Comparison of ENCODE assay signal across 15 cellular contexts in the genomic region with DNA sequence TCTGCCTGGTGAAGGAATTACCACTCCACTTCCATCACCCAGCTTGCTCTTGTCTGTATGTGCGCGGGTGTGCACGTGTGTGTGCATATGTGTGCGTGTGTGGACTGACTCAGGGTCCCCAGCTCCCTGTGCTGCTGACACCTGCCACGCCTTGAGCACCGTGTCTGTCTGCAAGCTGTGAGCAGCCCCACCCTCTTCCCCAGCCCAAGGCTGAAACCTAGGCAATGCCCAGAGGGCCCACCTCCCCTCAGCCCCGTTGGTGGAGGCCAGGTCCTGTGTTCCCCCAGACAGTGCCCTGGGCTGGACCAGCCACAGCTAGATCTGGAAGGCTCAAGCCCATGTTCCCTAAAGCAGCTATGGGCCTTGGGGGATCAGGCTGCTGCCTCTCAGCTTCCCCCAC. TPM values are rescaled to one million over a fixed set of nuclear protein-coding genes. Genes with fewer than 3 reads are reported as not detected.
DNase-seq lines count a peak whose midpoint lies in the region; ATAC-seq and TF ChIP-seq lines count a peak whose summit lies in the region.
"Had no signal": no experiment of that assay in that cellular context is flagged by ENCODE, and none has a peak within 500 bp of the region (broad histone marks: within the 10 kb centered on the region; RNA-seq: fewer than 3 reads in every experiment).

No MANE protein-coding gene starts in this region.

- POLR2A ChIA-PET in WTC11 (lab: Charles Lee): no interaction called here

- peaks cover under 1% of the 10 kb centered on the region for H3K36me3 Mint-ChIP-seq in activated naive CD4-positive, alpha-beta T cell treated with anti-CD3 and anti-CD28 coated beads for 36 hours (ENCODE audit: low read depth)
- peaks cover under 1% of the 10 kb centered on the region for H3K36me3 Mint-ChIP-seq in WTC11
- no peaks in the 10 kb centered on the region for H3K36me3 Mint-ChIP-seq in immature natural killer cell

- in situ Hi-C loops in GM13976 (cut with MboI; ENCODE audit: low sequenced_read_pairs, unreplicated experiment): no loop called here

- no peak for TF ChIP-seq CTCF in WTC11 (IDR thresholded peaks at IDR 0.05)
- no peak for TF ChIP-seq CTCF in GM13976 (IDR thresholded peaks at IDR 0.05; ENCODE audit: borderline replicate concordance, control extremely low read depth, extremely low read depth, insufficient read depth, missing control alignments)

- peak overlapping the region; percentile 24 for H3K4me3 Mint-ChIP-seq in activated naive CD4-positive, alpha-beta T cell treated with anti-CD3 and anti-CD28 coated beads for 36 hours
- H3K4me3 Mint-ChIP-seq in WTC11 (peak overlapping the region; percentile 69; the same call in 1 of the 2 replicates), immature natural killer cell (peak overlapping the region in 4 of 5 donors; percentile 23 to 52 (median 38))
- H3K4me3 Mint-ChIP-seq in stimulated activated naive CD8-positive, alpha-beta T cell treated with anti-CD3 and anti-CD28 coated beads, Interleukin-15, amount 100 ng/mL, for 72 hours: peak overlapping the region; percentile 83 to 94

- CTCF ChIA-PET in activated naive CD4-positive, alpha-beta T cell treated with anti-CD3 and anti-CD28 coated beads for 36 hours (lab: Charles Lee): interaction anchor here (2.7 kb wide), 1 partner anchor 9 kb away, joined by 15 read pairs; no protein-coding TSS in a partner anchor
- CTCF ChIA-PET in WTC11 (lab: Charles Lee): interaction anchor here (2.2 to 3.1 kb wide), 2 partner anchors 9 to 69 kb away, joined by 14 to 16 read pairs; no protein-coding TSS in a partner anchor

- no peak overlapping the region for H3K27ac Mint-ChIP-seq in activated naive CD4-positive, alpha-beta T cell treated with anti-CD3 and anti-CD28 coated beads for 36 hours
- H3K27ac Mint-ChIP-seq in WTC11 (no peak overlapping the region), immature natural killer cell (no peak overlapping the region)
- no peak overlapping the region for H3K27ac Mint-ChIP-seq in stimulated activated naive CD8-positive, alpha-beta T cell treated with anti-CD3 and anti-CD28 coated beads, Interleukin-15, amount 100 ng/mL, for 72 hours

- H3K27me3 Mint-ChIP-seq in activated naive CD4-positive, alpha-beta T cell treated with anti-CD3 and anti-CD28 coated beads for 36 hours (ENCODE audit: low read depth): no peaks in the 10 kb centered on the region
- peaks cover 4% of the 10 kb centered on the region for H3K27me3 Mint-ChIP-seq in WTC11 (ENCODE audit: low read depth)
- peaks cover 0 to 12% (median 2%) of the 10 kb centered on the region in 3 donors for H3K27me3 Mint-ChIP-seq in immature natural killer cell (ENCODE audit: low read depth in 3 of 3)
- H3K27me3 Mint-ChIP-seq in stimulated activated naive CD8-positive, alpha-beta T cell treated with anti-CD3 and anti-CD28 coated beads, Interleukin-15, amount 100 ng/mL, for 72 hours: no peaks in the 10 kb centered on the region
- H3K27me3 Mint-ChIP-seq: stimulated activated memory B cell treated with anti-CD40 and anti-IgM and Interleukin-4, amounts not matched to agents 10 μg/mL and 1 μg/mL and 100 μg/mL, for 72 hours had no signal

- ATAC-seq in WTC11 (no peak), GM19467 (IDR thresholded peaks at IDR 0.05; ENCODE audit: unreplicated experiment) (no peak)
- no peak for ATAC-seq in stimulated activated naive CD8-positive, alpha-beta T cell treated with anti-CD3 and anti-CD28 coated beads, Interleukin-15, amount 100 ng/mL, for 72 hours
- no peak for ATAC-seq in activated CD4-positive, CD25-positive, alpha-beta regulatory T cell treated with anti-CD3 and anti-CD28 coated beads, Interleukin-2, amount 50 U/mL, for 24 hours
- ATAC-seq: left lung; stimulated activated memory B cell treated with anti-CD40 and anti-IgM and Interleukin-4, amounts not matched to agents 10 μg/mL and 1 μg/mL and 100 μg/mL, for 72 hours; upper lobe of right lung had no signal

- intact Hi-C loops in activated naive CD4-positive, alpha-beta T cell treated with anti-CD3 and anti-CD28 coated beads for 36 hours (cut with micrococcal nuclease): no loop called here

- DNase-seq in activated naive CD4-positive, alpha-beta T cell treated with anti-CD3 and anti-CD28 coated beads for 36 hours: no peak
- no peak for DNase-seq in activated naive CD4-positive, alpha-beta T cell (lab: John Stamatoyannopoulos, UW)
- DNase-seq in WTC11 (ENCODE audit: low spot score) (no peak), immature natural killer cell (no peak), GM13976 (ENCODE audit: low spot score) (no peak)
- DNase-seq in stimulated activated naive CD8-positive, alpha-beta T cell treated with anti-CD3 and anti-CD28 coated beads, Interleukin-15, amount 100 ng/mL, for 72 hours: no peak
- DNase-seq: activated gamma-delta T cell, cortex of kidney, left lung, NCI-H146, upper lobe of right lung had no signal

- no peaks in the 10 kb centered on the region for H3K9me3 Mint-ChIP-seq in activated naive CD4-positive, alpha-beta T cell treated with anti-CD3 and anti-CD28 coated beads for 36 hours
- H3K9me3 Mint-ChIP-seq in WTC11: no peaks in the 10 kb centered on the region
- no peaks in the 10 kb centered on the region for H3K9me3 Mint-ChIP-seq in immature natural killer cell
- no peaks in the 10 kb centered on the region for H3K9me3 Mint-ChIP-seq in stimulated activated naive CD8-positive, alpha-beta T cell treated with anti-CD3 and anti-CD28 coated beads, Interleukin-15, amount 100 ng/mL, for 72 hours
- H3K9me3 Mint-ChIP-seq: stimulated activated memory B cell treated with anti-CD40 and anti-IgM and Interleukin-4, amounts not matched to agents 10 μg/mL and 1 μg/mL and 100 μg/mL, for 72 hours had no signal

- H3K4me1 Mint-ChIP-seq in activated naive CD4-positive, alpha-beta T cell treated with anti-CD3 and anti-CD28 coated beads for 36 hours (ENCODE audit: low read depth): peaks cover 46% of the 10 kb centered on the region
- peaks cover 13% of the 10 kb centered on the region for H3K4me1 Mint-ChIP-seq in WTC11
- H3K4me1 Mint-ChIP-seq in immature natural killer cell: peaks cover 31 to 33% of the 10 kb centered on the region in 2 donors
- peaks cover 44% of the 10 kb centered on the region for H3K4me1 Mint-ChIP-seq in stimulated activated naive CD8-positive, alpha-beta T cell treated with anti-CD3 and anti-CD28 coated beads, Interleukin-15, amount 100 ng/mL, for 72 hours

TF ChIP-seq in WTC11, 78 proteins besides CTCF, POLR2A, EP300 and RAD21 (continues in another document):
- TF ChIP-seq, protein P1, sequence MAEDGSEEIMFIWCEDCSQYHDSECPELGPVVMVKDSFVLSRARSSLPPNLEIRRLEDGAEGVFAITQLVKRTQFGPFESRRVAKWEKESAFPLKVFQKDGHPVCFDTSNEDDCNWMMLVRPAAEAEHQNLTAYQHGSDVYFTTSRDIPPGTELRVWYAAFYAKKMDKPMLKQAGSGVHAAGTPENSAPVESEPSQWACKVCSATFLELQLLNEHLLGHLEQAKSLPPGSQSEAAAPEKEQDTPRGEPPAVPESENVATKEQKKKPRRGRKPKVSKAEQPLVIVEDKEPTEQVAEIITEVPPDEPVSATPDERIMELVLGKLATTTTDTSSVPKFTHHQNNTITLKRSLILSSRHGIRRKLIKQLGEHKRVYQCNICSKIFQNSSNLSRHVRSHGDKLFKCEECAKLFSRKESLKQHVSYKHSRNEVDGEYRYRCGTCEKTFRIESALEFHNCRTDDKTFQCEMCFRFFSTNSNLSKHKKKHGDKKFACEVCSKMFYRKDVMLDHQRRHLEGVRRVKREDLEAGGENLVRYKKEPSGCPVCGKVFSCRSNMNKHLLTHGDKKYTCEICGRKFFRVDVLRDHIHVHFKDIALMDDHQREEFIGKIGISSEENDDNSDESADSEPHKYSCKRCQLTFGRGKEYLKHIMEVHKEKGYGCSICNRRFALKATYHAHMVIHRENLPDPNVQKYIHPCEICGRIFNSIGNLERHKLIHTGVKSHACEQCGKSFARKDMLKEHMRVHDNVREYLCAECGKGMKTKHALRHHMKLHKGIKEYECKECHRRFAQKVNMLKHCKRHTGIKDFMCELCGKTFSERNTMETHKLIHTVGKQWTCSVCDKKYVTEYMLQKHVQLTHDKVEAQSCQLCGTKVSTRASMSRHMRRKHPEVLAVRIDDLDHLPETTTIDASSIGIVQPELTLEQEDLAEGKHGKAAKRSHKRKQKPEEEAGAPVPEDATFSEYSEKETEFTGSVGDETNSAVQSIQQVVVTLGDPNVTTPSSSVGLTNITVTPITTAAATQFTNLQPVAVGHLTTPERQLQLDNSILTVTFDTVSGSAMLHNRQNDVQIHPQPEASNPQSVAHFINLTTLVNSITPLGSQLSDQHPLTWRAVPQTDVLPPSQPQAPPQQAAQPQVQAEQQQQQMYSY (CRISPR knock-in tag; IDR thresholded peaks at IDR 0.05): no peak
- TF ChIP-seq TP53 (CRISPR knock-in tag; IDR thresholded peaks at IDR 0.05): no peak
- TF ChIP-seq, protein P2, sequence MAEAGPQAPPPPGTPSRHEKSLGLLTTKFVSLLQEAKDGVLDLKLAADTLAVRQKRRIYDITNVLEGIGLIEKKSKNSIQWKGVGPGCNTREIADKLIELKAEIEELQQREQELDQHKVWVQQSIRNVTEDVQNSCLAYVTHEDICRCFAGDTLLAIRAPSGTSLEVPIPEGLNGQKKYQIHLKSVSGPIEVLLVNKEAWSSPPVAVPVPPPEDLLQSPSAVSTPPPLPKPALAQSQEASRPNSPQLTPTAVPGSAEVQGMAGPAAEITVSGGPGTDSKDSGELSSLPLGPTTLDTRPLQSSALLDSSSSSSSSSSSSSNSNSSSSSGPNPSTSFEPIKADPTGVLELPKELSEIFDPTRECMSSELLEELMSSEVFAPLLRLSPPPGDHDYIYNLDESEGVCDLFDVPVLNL (CRISPR knock-in tag; IDR thresholded peaks at IDR 0.05; ENCODE audit: borderline replicate concordance, low read depth): no peak

RNA-seq across cellular contexts. Expression of a gene that starts 2.0 kb away (rescaled TPM):
- total RNA-seq in activated naive CD4-positive, alpha-beta T cell treated with anti-CD3 and anti-CD28 coated beads for 36 hours: 10 to 100 TPM; 13.4 to 15.1 TPM
- 15.2 to 17.4 TPM (median 15.4 TPM) in 3 replicates for total RNA-seq in WTC11 (2021)
- polyA plus RNA-seq in immature natural killer cell: 10 to 100 TPM; 36.7 to 42.8 (median 38.4) TPM

RNA-seq across cellular contexts. Expression of a gene that starts 46.1 kb away (rescaled TPM):
- total RNA-seq in activated naive CD4-positive, alpha-beta T cell treated with anti-CD3 and anti-CD28 coated beads for 36 hours: under 1 TPM in 1 of 2 experiments, not detected in 1; 0.36 TPM
- total RNA-seq in WTC11 (2021): 2.5 to 2.8 TPM (median 2.5 TPM) in 3 replicates
- polyA plus RNA-seq in immature natural killer cell: not detected
- total RNA-seq: mononuclear cell, upper lobe of right lung had no signal

Comparison
In these comparisons a context has a peak if more than half of its experiments do, and no peak if none do; other contexts are left out.
1. H3K4me3 Mint-ChIP-seq: peak in every context shown above with its lines; median percentile 88 in stimulated activated naive CD8-positive, alpha-beta T cell treated with anti-CD3 and anti-CD28 coated beads, Interleukin-15, amount 100 ng/mL, for 72 hours; 69 in WTC11; 38 in immature natural killer cell; 24 in activated naive CD4-positive, alpha-beta T cell treated with anti-CD3 and anti-CD28 coated beads for 36 hours.